ENCODE assay signal across 24 cellular contexts in the genomic region with DNA sequence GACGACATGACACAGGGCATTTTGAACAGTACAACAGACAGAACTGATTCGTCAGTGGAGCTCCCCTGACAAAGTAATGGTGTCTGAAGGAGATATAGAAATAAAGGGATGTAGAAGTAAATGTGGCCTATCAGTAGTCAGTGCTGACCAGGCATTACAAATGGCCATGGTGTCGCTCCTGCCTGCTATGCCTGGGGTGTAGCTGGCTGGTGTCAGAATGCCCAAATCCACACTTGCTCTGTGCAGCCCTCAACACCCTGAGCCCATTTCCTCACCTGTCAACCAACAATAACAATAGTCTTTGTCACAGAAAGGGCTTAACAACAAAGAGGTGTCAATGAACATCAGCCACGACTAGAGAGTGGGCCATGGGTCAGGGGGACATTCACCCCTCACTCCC. TPM values are rescaled to one million over a fixed set of nuclear protein-coding genes. Genes with fewer than 3 reads are reported as not detected.
DNase-seq lines count a peak whose midpoint lies in the region; ATAC-seq and TF ChIP-seq lines count a peak whose summit lies in the region.
"Had no signal": no experiment of that assay in that cellular context is flagged by ENCODE, and none has a peak within 500 bp of the region (broad histone marks: within the 10 kb centered on the region; RNA-seq: fewer than 3 reads in every experiment).

No MANE protein-coding gene starts in this region.

- intact Hi-C loops in CD4-positive, alpha-beta memory T cell (cut with micrococcal nuclease): loop anchor here (1.0 to 2.0 kb wide), 2 partner anchors 18 to 54 kb away; no protein-coding TSS in a partner anchor
- intact Hi-C loops in ascending aorta (cut with DNase I): loop anchor here (2.0 to 5.0 kb wide), 4 partner anchors 33 to 92 kb away; a partner anchor contains a TSS

- 60 to 92% methylated on average over 2 to 4 of the region's 4 CpGs for WGBS in gastroesophageal sphincter (ENCODE audit: low coverage in 1 of 2), 2 donors

- no peak overlapping the region for H3K4me3 ChIP-seq in CD4-positive, alpha-beta memory T cell (ENCODE audit: low read length in 2 of 2)
- H3K4me3 ChIP-seq in ascending aorta (no peak overlapping the region), gastroesophageal sphincter (no peak overlapping the region), thoracic aorta (no peak overlapping the region)
- H3K4me3 ChIP-seq: BLaER1, suprapubic skin had no signal

- H3K27me3 ChIP-seq in CD4-positive, alpha-beta memory T cell (ENCODE audit: insufficient read depth, low read length): no peaks in the 10 kb centered on the region
- H3K27me3 ChIP-seq in ascending aorta (no peaks in the 10 kb centered on the region), gastroesophageal sphincter (no peaks in the 10 kb centered on the region), thoracic aorta (replicated peaks; ENCODE audit: insufficient read depth) (no peaks in the 10 kb centered on the region)
- H3K27me3 ChIP-seq: BLaER1, neutrophil, right lobe of liver, suprapubic skin had no signal

- peaks cover 37 to 68% (median 60%) of the 10 kb centered on the region in 4 donors for H3K4me1 Mint-ChIP-seq in CD4-positive, alpha-beta memory T cell

- no peak for TF ChIP-seq POLR2A in gastroesophageal sphincter (IDR thresholded peaks at IDR 0.05)

- in situ Hi-C loops in G401 (cut with HindIII; ENCODE audit: low sequenced_read_pairs): no loop called here

- H3K4me1 ChIP-seq in CD4-positive, alpha-beta memory T cell (ENCODE audit: insufficient read depth, low read length): peaks cover 25% of the 10 kb centered on the region
- H3K4me1 ChIP-seq in ascending aorta (peaks cover 8 to 47% of the 10 kb centered on the region in 2 donors), gastroesophageal sphincter (peaks cover 0 to 51% (median 9%) of the 10 kb centered on the region in 3 donors), thoracic aorta (ENCODE audit: control insufficient read depth in 1 of 2, low read depth in 2 of 2) (peaks cover 38 to 82% of the 10 kb centered on the region in 2 donors)

- H3K9me3 Mint-ChIP-seq in CD4-positive, alpha-beta memory T cell: peaks cover 0 to 2% (median 0%) of the 10 kb centered on the region in 8 donors
- H3K9me3 Mint-ChIP-seq: activated naive CD8-positive, alpha-beta T cell treated with anti-CD3 and anti-CD28 coated beads, Interleukin-2, amount 10 ng/mL, durations not matched to agents 7 days and 5 days; memory B cell had no signal

- TF ChIP-seq CTCF in ascending aorta (IDR thresholded peaks at IDR 0.05): no peak
- no peak for TF ChIP-seq CTCF in gastroesophageal sphincter (IDR thresholded peaks at IDR 0.05)
- TF ChIP-seq CTCF in thoracic aorta (IDR thresholded peaks at IDR 0.05): no peak

- no peaks in the 10 kb centered on the region for H3K9me3 ChIP-seq in CD4-positive, alpha-beta memory T cell (ENCODE audit: control insufficient read depth in 1 of 2, low read length in 2 of 2)
- no peaks in the 10 kb centered on the region for H3K9me3 ChIP-seq in ascending aorta
- H3K9me3 ChIP-seq in gastroesophageal sphincter: no peaks in the 10 kb centered on the region
- no peaks in the 10 kb centered on the region for H3K9me3 ChIP-seq in thoracic aorta
- H3K9me3 ChIP-seq: neutrophil, right lobe of liver, suprapubic skin had no signal

- H3K27ac Mint-ChIP-seq in CD4-positive, alpha-beta memory T cell: peak overlapping the region in 4 of 7 donors; percentile 18 to 57 (median 36)
- H3K27ac Mint-ChIP-seq: activated CD4-positive, alpha-beta T cell treated with anti-CD3 and anti-CD28 coated beads for 36 hours; activated CD8-positive, alpha-beta T cell treated with anti-CD3 and anti-CD28 coated beads, Interleukin-2, amount 10 ng/mL, durations not matched to agents 7 days and 5 days; activated naive CD8-positive, alpha-beta T cell treated with anti-CD3 and anti-CD28 coated beads, Interleukin-2, amount 10 ng/mL, durations not matched to agents 7 days and 5 days; memory B cell had no signal

- ATAC-seq in gastroesophageal sphincter (no peak), thoracic aorta (ENCODE audit: insufficient number of reproducible peaks, low FRiP score, low read depth) (no peak), GM21825 (IDR thresholded peaks at IDR 0.05; ENCODE audit: unreplicated experiment) (no peak)
- ATAC-seq: activated CD4-positive, alpha-beta T cell treated with anti-CD3 and anti-CD28 coated beads for 36 hours; activated CD8-positive, alpha-beta T cell treated with anti-CD3 and anti-CD28 coated beads, Interleukin-2, amount 10 ng/mL, durations not matched to agents 7 days and 5 days; PC-3 had no signal

- no peaks in the 10 kb centered on the region for H3K27me3 Mint-ChIP-seq in CD4-positive, alpha-beta memory T cell
- H3K27me3 Mint-ChIP-seq: activated CD4-positive, alpha-beta T cell treated with anti-CD3 and anti-CD28 coated beads for 36 hours; memory B cell had no signal

- POLR2A ChIA-PET in CD4-positive, alpha-beta memory T cell (lab: Charles Lee; ENCODE audit: partially characterized antibody): interaction anchor here (1.0 to 4.7 kb wide), 4 partner anchors 17 to 53 kb away, joined by 3 to 49 read pairs (median 4); a partner anchor contains a TSS

- TF ChIP-seq EP300 in gastroesophageal sphincter (IDR thresholded peaks at IDR 0.05): no peak

- no peaks in the 10 kb centered on the region for H3K36me3 ChIP-seq in CD4-positive, alpha-beta memory T cell (ENCODE audit: insufficient read depth, low read length)
- H3K36me3 ChIP-seq in ascending aorta (no peaks in the 10 kb centered on the region), gastroesophageal sphincter (no peaks in the 10 kb centered on the region), thoracic aorta (no peaks in the 10 kb centered on the region)
- H3K36me3 ChIP-seq: BLaER1, neutrophil, right lobe of liver, suprapubic skin had no signal

- H3K4me3 Mint-ChIP-seq in CD4-positive, alpha-beta memory T cell: peak overlapping the region in 1 of 8 donors; percentile 3
- H3K4me3 Mint-ChIP-seq: activated CD4-positive, alpha-beta T cell treated with anti-CD3 and anti-CD28 coated beads for 36 hours; activated CD8-positive, alpha-beta T cell treated with anti-CD3 and anti-CD28 coated beads, Interleukin-2, amount 10 ng/mL, durations not matched to agents 7 days and 5 days; activated naive CD8-positive, alpha-beta T cell treated with anti-CD3 and anti-CD28 coated beads, Interleukin-2, amount 10 ng/mL, durations not matched to agents 7 days and 5 days; memory B cell had no signal

- no peak for DNase-seq in CD4-positive, alpha-beta memory T cell
- no peak for DNase-seq in ascending aorta (ENCODE audit: low spot score in 2 of 2)
- DNase-seq in thoracic aorta (ENCODE audit: low spot score): no peak
- no peak for DNase-seq in G401 (ENCODE audit: low spot score)
- DNase-seq in DMS 273 treated with DMSO at 0.1 percent for 48 hours (lab: John Stamatoyannopoulos, UW): no peak
- DNase-seq: activated CD4-positive, alpha-beta T cell treated with anti-CD3 and anti-CD28 coated beads for 36 hours; activated CD8-positive, alpha-beta T cell treated with anti-CD3 and anti-CD28 coated beads, Interleukin-2, amount 10 ng/mL, durations not matched to agents 7 days and 5 days; activated effector memory CD4-positive, alpha-beta T cell treated with anti-CD3 and anti-CD28 coated beads, Interleukin-2, amount 50 U/mL, for 16 hours; activated naive CD8-positive, alpha-beta T cell treated with anti-CD3 and anti-CD28 coated beads, Interleukin-2, amount 10 ng/mL, durations not matched to agents 7 days and 5 days; DMS79 treated with DMSO at 0.1 percent for 48 hours; effector CD4-positive, alpha-beta T cell; head of caudate nucleus; Karpas-422; kidney glomerular epithelial cell; MV-4-11; PC-3; stimulated activated CD4-positive, alpha-beta T cell treated with anti-CD3 and anti-CD28 coated beads, Interleukin-2, amount 100 ng/mL, for 48 hours had no signal

- H3K27ac ChIP-seq in CD4-positive, alpha-beta memory T cell (ENCODE audit: low read depth, low read length): no peak overlapping the region
- H3K27ac ChIP-seq in ascending aorta (peak overlapping the region; percentile 78 to 82), gastroesophageal sphincter (peak overlapping the region in 3 of 4 donors; percentile 56 to 70 (median 63)), thoracic aorta (peak overlapping the region; percentile 73 to 80)
- H3K27ac ChIP-seq: BLaER1, suprapubic skin had no signal

- H3K36me3 Mint-ChIP-seq in CD4-positive, alpha-beta memory T cell: no peaks in the 10 kb centered on the region

- CTCF ChIA-PET in CD4-positive, alpha-beta memory T cell (lab: Charles Lee; ENCODE audit: partially characterized antibody): interaction anchor here (1.4 to 12.5 kb wide), 6 partner anchors 17 to 95 kb away, joined by 4 to 156 read pairs (median 5); a partner anchor contains a TSS

RNA-seq across cellular contexts. Expression of a gene that starts 53.2 kb away (rescaled TPM):
- total RNA-seq in CD4-positive, alpha-beta memory T cell: 10 to 100 TPM; 31.4 to 31.7 TPM
- 10 to 100 TPM in 1 of 2 donors, 1 to 10 TPM in 1; 7.3 to 26.3 TPM for polyA plus RNA-seq in CD4-positive, alpha-beta memory T cell
- 40.9 TPM for total RNA-seq in ascending aorta
- 10 to 100 TPM; 20.8 to 31.7 (median 23.4) TPM for total RNA-seq in gastroesophageal sphincter
- 100 to 1,000 TPM in 1 of 2 donors, 10 to 100 TPM in 1; 73.6 to 101 TPM for total RNA-seq in thoracic aorta
- not detected in 2 replicates for total RNA-seq in G401 (2014; rRNA removed; shearing (Covaris generic))

Comparison
In these comparisons a context has a peak if more than half of its experiments do, and no peak if none do; other contexts are left out.
1. RNA of a gene that starts 53.2 kb away (total RNA-seq): 73.6 to 101 TPM in thoracic aorta, 40.9 TPM in ascending aorta (single experiment), 31.4 to 31.7 TPM in CD4-positive, alpha-beta memory T cell and 20.8 to 31.7 TPM in gastroesophageal sphincter; not detected in G401; every median in the first group is over 10 times any median in the second.